ENCODE assay signal across 15 cellular contexts in genomic region chr4:20760053-20760452, GRCh38. TPM values are rescaled to one million over a fixed set of nuclear protein-coding genes. Genes with fewer than 3 reads are reported as not detected.
DNase-seq lines count a peak whose midpoint lies in the region; ATAC-seq and TF ChIP-seq lines count a peak whose summit lies in the region.
"Had no signal": no experiment of that assay in that cellular context is flagged by ENCODE, and none has a peak within 500 bp of the region (broad histone marks: within the 10 kb centered on the region; RNA-seq: fewer than 3 reads in every experiment).

No MANE protein-coding gene starts in this region.

- no peaks in the 10 kb centered on the region for H3K9me2 ChIP-seq in hepatocyte (replicated peaks; ENCODE audit: insufficient read depth)

- no peak overlapping the region for H3K14ac ChIP-seq in H9 (ENCODE audit: insufficient read depth, low read length)

- H3K4me2 ChIP-seq in H9 (ENCODE audit: insufficient read depth, insufficient read length, low read length) = no peak overlapping the region
- no peak overlapping the region for H3K4me2 ChIP-seq in OCI-LY3 (ENCODE audit: low read length)
- H3K4me2 ChIP-seq in hepatocyte = no peak overlapping the region

- no peaks in the 10 kb centered on the region for H3K27me3 ChIP-seq in H9 (ENCODE audit: insufficient read depth, low read length)
- H3K27me3 ChIP-seq in OCI-LY3 (ENCODE audit: low read depth, low read length) = no peaks in the 10 kb centered on the region
- no peaks in the 10 kb centered on the region for H3K27me3 ChIP-seq in hepatocyte

- H2BK5ac ChIP-seq in H9 (ENCODE audit: insufficient read length, low read length) = no peak overlapping the region

- WGBS in H9 (ENCODE audit: extremely low coverage, insufficient read length, low lambda C conversion rate) = no CpG with 5 or more reads among the region's 2 CpGs
- 60% methylated on average over 2 of the region's 2 CpGs for WGBS in hepatocyte (ENCODE audit: low lambda C conversion rate, missing lambda C conversion rate)

- H3K4me1 ChIP-seq in H9 (ENCODE audit: insufficient read depth, low read length) (no peaks in the 10 kb centered on the region), OCI-LY3 (ENCODE audit: low read length) (no peaks in the 10 kb centered on the region), hepatocyte (ENCODE audit: insufficient read depth) (no peaks in the 10 kb centered on the region)
- H3K4me1 ChIP-seq: parathyroid adenoma had no signal

- H3K36me3 ChIP-seq in OCI-LY3 (replicated peaks; ENCODE audit: low read depth, low read length) (no peaks in the 10 kb centered on the region), hepatocyte (replicated peaks; ENCODE audit: insufficient read depth, low read depth) (no peaks in the 10 kb centered on the region)

- no peak overlapping the region for H3K9ac ChIP-seq in H9 (ENCODE audit: extremely low read depth, insufficient read length, low read length)
- no peak overlapping the region for H3K9ac ChIP-seq in OCI-LY3 (ENCODE audit: low read length)
- H3K9ac ChIP-seq: parathyroid adenoma had no signal

- H3K4ac ChIP-seq in H9 (ENCODE audit: low read depth, low read length) = no peak overlapping the region

- H3K4me3 ChIP-seq in OCI-LY3 (ENCODE audit: low read length) = no peak overlapping the region
- H3K4me3 ChIP-seq in hepatocyte = no peak overlapping the region

- no peak overlapping the region for H4K8ac ChIP-seq in H9 (replicated peaks; ENCODE audit: insufficient read length, low read depth, low read length)

- no peaks in the 10 kb centered on the region for H3K4me1 Mint-ChIP-seq in H9
- H3K4me1 Mint-ChIP-seq: CD8-positive, alpha-beta memory T cell; memory B cell had no signal

- ATAC-seq in GM21619 (IDR thresholded peaks at IDR 0.05; ENCODE audit: unreplicated experiment) = no peak

- no peak overlapping the region for H2BK20ac ChIP-seq in H9 (ENCODE audit: low read depth, low read length, poor library complexity, severe bottlenecking)

- H2BK12ac ChIP-seq in H9 (ENCODE audit: insufficient read length, low read depth, low read length) = no peak overlapping the region

- H4K91ac ChIP-seq in H9 (ENCODE audit: insufficient read length, low read depth, low read length) = no peak overlapping the region

- no peak overlapping the region for H3K18ac ChIP-seq in H9 (ENCODE audit: insufficient read length, low read depth, low read length)

- H4K5ac ChIP-seq in H9 (ENCODE audit: insufficient read length, low read depth, low read length) = no peak overlapping the region

- no peak overlapping the region for H3K27ac Mint-ChIP-seq in H9
- H3K27ac Mint-ChIP-seq: CD8-positive, alpha-beta memory T cell; memory B cell; T-helper 1 cell treated with Interleukin-12 subunit alpha and Interleukin-12 subunit beta and Interleukin-4 antibody, amounts not matched to agents 30 μg/mL and 1 μg/mL, for 36 hours had no signal

- H4K20me1 ChIP-seq in H9 (ENCODE audit: control insufficient read depth, insufficient read depth, insufficient read length) (no peaks in the 10 kb centered on the region), OCI-LY3 (ENCODE audit: insufficient read depth, low read length) (no peaks in the 10 kb centered on the region), hepatocyte (ENCODE audit: insufficient read depth, poor library complexity, severe bottlenecking) (no peaks in the 10 kb centered on the region)

- H2BK15ac ChIP-seq in H9 (ENCODE audit: low read depth, low read length) = no peak overlapping the region

- no peak overlapping the region for H3K4me3 Mint-ChIP-seq in H9
- H3K4me3 Mint-ChIP-seq: CD8-positive, alpha-beta memory T cell; memory B cell; T-helper 1 cell treated with Interleukin-12 subunit alpha and Interleukin-12 subunit beta and Interleukin-4 antibody, amounts not matched to agents 30 μg/mL and 1 μg/mL, for 36 hours had no signal

- H3K9me3 ChIP-seq in H9 (ENCODE audit: control insufficient read depth, low read depth, low read length) = no peaks in the 10 kb centered on the region
- H3K9me3 ChIP-seq in OCI-LY3 (ENCODE audit: insufficient read depth, low read length) = no peaks in the 10 kb centered on the region
- no peaks in the 10 kb centered on the region for H3K9me3 ChIP-seq in hepatocyte (ENCODE audit: low read depth)

- H3K79me2 ChIP-seq in H9 (ENCODE audit: insufficient read depth, low read length) = no peaks in the 10 kb centered on the region
- H3K79me2 ChIP-seq in OCI-LY3 (ENCODE audit: low read length) = no peaks in the 10 kb centered on the region
- H3K79me2 ChIP-seq in hepatocyte = no peaks in the 10 kb centered on the region
- H3K79me2 ChIP-seq: parathyroid adenoma had no signal

- no peak overlapping the region for H2AK5ac ChIP-seq in H9 (ENCODE audit: insufficient read length, low read length)

- TF ChIP-seq CTCF in H9 (conservative IDR thresholded peaks at IDR 0.05) = peak; percentile 46; the same call in 2 of the 3 replicates
- peak; percentile 30 for TF ChIP-seq CTCF in OCI-LY3 (IDR thresholded peaks at IDR 0.05; ENCODE audit: low read depth, low read length)
- peak; percentile 12 for TF ChIP-seq CTCF in hepatocyte (IDR thresholded peaks at IDR 0.05; ENCODE audit: poor library complexity)

- H3T11ph ChIP-seq in H9 (ENCODE audit: low read length) = no peak overlapping the region

- no peak overlapping the region for H3K27ac ChIP-seq in H9 (ENCODE audit: insufficient read length, low read depth, low read length)
- H3K27ac ChIP-seq in OCI-LY3 (ENCODE audit: low read length) = no peak overlapping the region
- no peak overlapping the region for H3K27ac ChIP-seq in hepatocyte
- H3K27ac ChIP-seq: parathyroid adenoma had no signal

- H3K79me1 ChIP-seq in H9 (ENCODE audit: insufficient read depth, low read depth, low read length, poor library complexity, severe bottlenecking) = no peaks in the 10 kb centered on the region

- no peak overlapping the region for H3K56ac ChIP-seq in H9 (ENCODE audit: insufficient read length, low read depth, low read length)

- H3K23ac ChIP-seq in H9 (ENCODE audit: insufficient read length, low read depth, low read length) = no peak overlapping the region

- H3K9me3 Mint-ChIP-seq in H9 = no peaks in the 10 kb centered on the region
- H3K9me3 Mint-ChIP-seq: CD8-positive, alpha-beta memory T cell; memory B cell; T-helper 1 cell treated with Interleukin-12 subunit alpha and Interleukin-12 subunit beta and Interleukin-4 antibody, amounts not matched to agents 30 μg/mL and 1 μg/mL, for 36 hours had no signal

- H3K36me3 Mint-ChIP-seq in H9 (ENCODE audit: insufficient read depth in 1 of 3, low read depth in 3 of 3) = no peaks in the 10 kb centered on the region
- H3K36me3 Mint-ChIP-seq: CD8-positive, alpha-beta memory T cell; memory B cell had no signal

- H2AFZ ChIP-seq in H9 (ENCODE audit: low read length) = no peak overlapping the region
- H2AFZ ChIP-seq in OCI-LY3 (ENCODE audit: low read depth, low read length) = no peak overlapping the region
- H2AFZ ChIP-seq in hepatocyte = no peak overlapping the region
- H2AFZ ChIP-seq: parathyroid adenoma had no signal

- H3K27me3 Mint-ChIP-seq in H9 (ENCODE audit: low read depth) = no peaks in the 10 kb centered on the region
- H3K27me3 Mint-ChIP-seq: CD8-positive, alpha-beta memory T cell; memory B cell had no signal

- no peaks in the 10 kb centered on the region for H3K23me2 ChIP-seq in H9 (ENCODE audit: insufficient read length, low read depth, low read length, poor library complexity, severe bottlenecking)

- no peak overlapping the region for H2BK120ac ChIP-seq in H9 (ENCODE audit: low read depth, low read length, poor library complexity, severe bottlenecking)

- DNase-seq in Daoy (ENCODE audit: low read depth) = peak; percentile 5
- peak; percentile 28 for DNase-seq in H9
- DNase-seq in hepatocyte (ENCODE audit: low spot score) = peak; percentile 26
- no peak for DNase-seq in activated CD4-positive, alpha-beta T cell treated with anti-CD3 and anti-CD28 coated beads for 1 hour
- DNase-seq in EL = no peak
- no peak for DNase-seq in activated CD4-positive, alpha-beta T cell treated with anti-CD3 and anti-CD28 coated beads for 4 hours
- DNase-seq: activated effector memory CD4-positive, alpha-beta T cell treated with Interleukin-2 at 50 U/mL for 16 hours; CD8-positive, alpha-beta memory T cell; KG1; NCI-H2081 treated with DMSO at 0.1 percent for 48 hours had no signal

RNA-seq across cellular contexts. Expression of gene PACRGL, which starts 59.8 kb away (rescaled TPM):
- 16.3 and 27.0 TPM in 2 replicates for total RNA-seq in Daoy (2014; rRNA removed; shearing (Covaris generic))
- total RNA-seq in H9 (2021) (17.9 and 18.7 TPM in 2 replicates), hepatocyte (16.0 and 18.3 TPM in 2 replicates)
- 10.4 and 11.1 TPM in 2 replicates for polyA plus RNA-seq in hepatocyte

Comparison
In these comparisons a context has a peak if more than half of its experiments do, and no peak if none do; other contexts are left out.
1. DNase-seq: peak in Daoy (single experiment), H9 (single experiment) and hepatocyte (single experiment); none in activated CD4-positive, alpha-beta T cell treated with anti-CD3 and anti-CD28 coated beads for 1 hour (single experiment), EL (single experiment) and activated CD4-positive, alpha-beta T cell treated with anti-CD3 and anti-CD28 coated beads for 4 hours (0 of 2).
2. Peak in every context shown above with its lines, with median percentiles within 50 percentile points of each other: CTCF ChIP-seq.